ENCODE assay signal across 7 cellular contexts in genomic region chr17:8253801-8254200, GRCh38. TPM values are rescaled to one million over a fixed set of nuclear protein-coding genes. Genes with fewer than 3 reads are reported as not detected.
DNase-seq lines count a peak whose midpoint lies in the region; ATAC-seq and TF ChIP-seq lines count a peak whose summit lies in the region.
"Had no signal": no experiment of that assay in that cellular context is flagged by ENCODE, and none has a peak within 500 bp of the region (broad histone marks: within the 10 kb centered on the region; RNA-seq: fewer than 3 reads in every experiment).

No MANE protein-coding gene starts in this region.

- no peak overlapping the region for H3K4me3 Mint-ChIP-seq in progenitor cell of endocrine pancreas (ENCODE audit: low read depth)

- ATAC-seq in GM21381 (IDR thresholded peaks at IDR 0.05; ENCODE audit: unreplicated experiment), result no peak

- H3K9me3 Mint-ChIP-seq in progenitor cell of endocrine pancreas (ENCODE audit: low read depth), result no peaks in the 10 kb centered on the region

- H3K4me3 ChIP-seq in LNCaP clone FGC (ENCODE audit: low read depth, low read length) (no peak overlapping the region), colonic mucosa (no peak overlapping the region)
- H3K4me3 ChIP-seq: PC-9 had no signal

- TF ChIP-seq CTCF in LNCaP clone FGC (IDR thresholded peaks at IDR 0.05; ENCODE audit: control insufficient read depth, extremely low read depth, insufficient read depth) (peak; percentile 71), colonic mucosa (IDR thresholded peaks at IDR 0.05) (peak; percentile 32), progenitor cell of endocrine pancreas (IDR thresholded peaks at IDR 0.05; ENCODE audit: unreplicated experiment) (peak; percentile 28)

- H3K27ac Mint-ChIP-seq in progenitor cell of endocrine pancreas, result no peak overlapping the region

- H3K9ac ChIP-seq in colonic mucosa (ENCODE audit: low read depth in 2 of 2, low read length in 2 of 2), result no peak overlapping the region

- H3K36me3 Mint-ChIP-seq in progenitor cell of endocrine pancreas (ENCODE audit: insufficient read depth), result peaks cover 7% of the 10 kb centered on the region

- H3K27ac ChIP-seq in colonic mucosa, result no peak overlapping the region
- H3K27ac ChIP-seq: PC-9 had no signal

- no peaks in the 10 kb centered on the region for H3K27me3 Mint-ChIP-seq in progenitor cell of endocrine pancreas

- no peaks in the 10 kb centered on the region for H3K9me3 ChIP-seq in colonic mucosa

- H3K4me1 ChIP-seq in colonic mucosa, result no peaks in the 10 kb centered on the region

- no peak for DNase-seq in LNCaP clone FGC (ENCODE audit: low read depth)
- DNase-seq in colonic mucosa, result peak; percentile 27
- no peak for DNase-seq in progenitor cell of endocrine pancreas (ENCODE audit: low spot score, unreplicated experiment)
- no peak for DNase-seq in activated gamma-delta T cell (lab: John Stamatoyannopoulos, UW)
- DNase-seq: activated CD8-positive, alpha-beta memory T cell treated with anti-CD3 and anti-CD28 coated beads for 24 hours; PC-9 had no signal

- intact Hi-C loops in colonic mucosa (cut with DNase I), result loop anchor here (5.0 to 10.0 kb wide), 3 partner anchors 34 to 131 kb away; partner anchors contain the start of genes RANGRF and RPL26

- H3K4me1 Mint-ChIP-seq in progenitor cell of endocrine pancreas (ENCODE audit: low read depth), result peaks cover 10% of the 10 kb centered on the region

- H3K27me3 ChIP-seq in colonic mucosa, result no peaks in the 10 kb centered on the region

- H3K36me3 ChIP-seq in colonic mucosa, result no peaks in the 10 kb centered on the region

RNA-seq across cellular contexts. Expression of gene PFAS, which starts 4.7 kb away (rescaled TPM):
- total RNA-seq in colonic mucosa, result 10 to 100 TPM; 13.6 to 61.7 TPM
- total RNA-seq in progenitor cell of endocrine pancreas, result 110 and 112 TPM in 2 replicates

RNA-seq across cellular contexts. Expression of gene CTC1, which starts 5.9 kb away (rescaled TPM):
- 10 to 100 TPM; 30.5 to 42.3 TPM for total RNA-seq in colonic mucosa
- 86.5 and 97.0 TPM in 2 replicates for total RNA-seq in progenitor cell of endocrine pancreas

RNA-seq across cellular contexts. Expression of gene RANGRF, which starts 34.7 kb away (rescaled TPM):
- total RNA-seq in colonic mucosa (10 to 100 TPM; 16.8 to 26.5 TPM), progenitor cell of endocrine pancreas (31.2 and 33.6 TPM in 2 replicates)

RNA-seq across cellular contexts. Expression of gene SLC25A35, which starts 41.4 kb away (rescaled TPM):
- total RNA-seq in colonic mucosa, result 10 to 100 TPM in 1 of 2 donors, 1 to 10 TPM in 1; 4.0 to 11.6 TPM
- 4.2 TPM in 2 replicates for total RNA-seq in progenitor cell of endocrine pancreas

RNA-seq across cellular contexts. Expression of gene AURKB, which starts 43.4 kb away (rescaled TPM):
- total RNA-seq in colonic mucosa (10 to 100 TPM; 18.6 to 86.4 TPM), progenitor cell of endocrine pancreas (52.7 and 54.9 TPM in 2 replicates)
